8 cellular contexts compared by ENCODE assay signal in genomic region chr3:49785565-49786356, GRCh38. TPM values are rescaled to one million over a fixed set of nuclear protein-coding genes. Genes with fewer than 3 reads are reported as not detected.
DNase-seq lines count a peak whose midpoint lies in the region; ATAC-seq and TF ChIP-seq lines count a peak whose summit lies in the region.

No MANE protein-coding gene starts in this region.

- H3K9me3 ChIP-seq in neuron (ENCODE audit: low read length) = no peaks in the 10 kb centered on the region

- no peak overlapping the region for H2AFZ ChIP-seq in neuron (ENCODE audit: low read depth, low read length)

- peak; percentile 40 for ATAC-seq in GM21515 (IDR thresholded peaks at IDR 0.05; ENCODE audit: unreplicated experiment)

- no peaks in the 10 kb centered on the region for H3K27me3 Mint-ChIP-seq in activated CD4-positive, alpha-beta memory T cell treated with anti-CD3 and anti-CD28 coated beads for 36 hours

- H3K4me1 ChIP-seq in neuron (ENCODE audit: insufficient read depth, low read length) = peaks cover 14% of the 10 kb centered on the region

- CTCF ChIA-PET in activated CD4-positive, alpha-beta memory T cell treated with anti-CD3 and anti-CD28 coated beads for 36 hours (lab: Charles Lee) = interaction anchor here (3.5 kb wide), 1 partner anchor 17 kb away, joined by 34 read pairs; the partner anchor contains the start of gene INKA1

- POLR2A ChIA-PET in activated CD4-positive, alpha-beta memory T cell treated with anti-CD3 and anti-CD28 coated beads for 36 hours (lab: Charles Lee) = interaction anchor here (0.6 to 1.9 kb wide), 4 partner anchors 10 to 61 kb away, joined by 3 to 7 read pairs (median 4); partner anchors contain the start of gene INKA1

- DNase-seq in GM03348 (ENCODE audit: low spot score) = peak; percentile 60
- peak; percentile 54 for DNase-seq in HT-29 (ENCODE audit: low spot score)
- DNase-seq in activated CD4-positive, alpha-beta memory T cell treated with anti-CD3 and anti-CD28 coated beads for 36 hours = peak; percentile 46
- DNase-seq in fibroblast of the aortic adventitia (ENCODE audit: low read depth) = peak; percentile 34
- no peak for DNase-seq in NK-92 (lab: John Stamatoyannopoulos, UW; ENCODE audit: unreplicated experiment)
- no peak for DNase-seq in NCI-H345 (lab: John Stamatoyannopoulos, UW)

- H3K4me3 ChIP-seq in fibroblast of the aortic adventitia (ENCODE audit: low read depth, low read length) = peak overlapping the region; percentile 86
- H3K4me3 ChIP-seq in neuron (ENCODE audit: low read length) = peak overlapping the region; percentile 81

- H3K36me3 ChIP-seq in neuron (ENCODE audit: insufficient read depth, low read length) = peaks cover 10% of the 10 kb centered on the region

- intact Hi-C loops in activated CD4-positive, alpha-beta memory T cell treated with anti-CD3 and anti-CD28 coated beads for 36 hours (cut with micrococcal nuclease) = loop anchor here (1.0 to 5.0 kb wide), 4 partner anchors 17 to 72 kb away; partner anchors contain the start of gene TRAIP

- H3K27ac Mint-ChIP-seq in activated CD4-positive, alpha-beta memory T cell treated with anti-CD3 and anti-CD28 coated beads for 36 hours = peak overlapping the region; percentile 83

- TF ChIP-seq CTCF in fibroblast of the aortic adventitia (IDR thresholded peaks at IDR 0.05; ENCODE audit: insufficient read depth, low read length) = no peak

- H3K36me3 Mint-ChIP-seq in activated CD4-positive, alpha-beta memory T cell treated with anti-CD3 and anti-CD28 coated beads for 36 hours = peaks cover 22% of the 10 kb centered on the region

- H3K9me3 Mint-ChIP-seq in activated CD4-positive, alpha-beta memory T cell treated with anti-CD3 and anti-CD28 coated beads for 36 hours = no peaks in the 10 kb centered on the region

- H3K27me3 ChIP-seq in neuron (ENCODE audit: insufficient read depth, low read length) = no peaks in the 10 kb centered on the region

- peaks cover 26% of the 10 kb centered on the region for H3K4me1 Mint-ChIP-seq in activated CD4-positive, alpha-beta memory T cell treated with anti-CD3 and anti-CD28 coated beads for 36 hours (ENCODE audit: low read depth)

- peak overlapping the region; percentile 83 for H3K4me3 Mint-ChIP-seq in activated CD4-positive, alpha-beta memory T cell treated with anti-CD3 and anti-CD28 coated beads for 36 hours

RNA-seq across cellular contexts. Expression of gene IP6K1, which starts 0.6 kb away (rescaled TPM):
- total RNA-seq in HT-29 (2014; rRNA removed; shearing (Covaris generic)) = 24.3 and 38.3 TPM in 2 replicates
- 10 to 100 TPM; 28.8 to 29.3 TPM for total RNA-seq in activated CD4-positive, alpha-beta memory T cell treated with anti-CD3 and anti-CD28 coated beads for 36 hours
- total RNA-seq in fibroblast of the aortic adventitia (ENCODE audit: low replicate concordance) = 29.6 TPM in 2 replicates

RNA-seq across cellular contexts. Expression of gene CDHR4, which starts 13.9 kb away (rescaled TPM):
- 0.15 and 0.34 TPM in 2 replicates for total RNA-seq in HT-29 (2014; rRNA removed; shearing (Covaris generic))
- under 1 TPM in 1 of 2 experiments, not detected in 1; 0.22 TPM for total RNA-seq in activated CD4-positive, alpha-beta memory T cell treated with anti-CD3 and anti-CD28 coated beads for 36 hours
- total RNA-seq in fibroblast of the aortic adventitia (ENCODE audit: low replicate concordance) = 0.09 TPM in 1 of 2 replicates, not detected in the other

RNA-seq across cellular contexts. Expression of gene INKA1, which starts 17.3 kb away (rescaled TPM):
- total RNA-seq in HT-29 (2014; rRNA removed; shearing (Covaris generic)) = 0.15 TPM in 1 of 2 replicates, not detected in the other
- total RNA-seq in activated CD4-positive, alpha-beta memory T cell treated with anti-CD3 and anti-CD28 coated beads for 36 hours = 1 to 10 TPM; 1.0 to 1.2 TPM
- total RNA-seq in fibroblast of the aortic adventitia (ENCODE audit: low replicate concordance) = 4.4 and 9.5 TPM in 2 replicates

RNA-seq across cellular contexts. Expression of gene UBA7, which starts 28.0 kb away (rescaled TPM):
- 5.1 and 6.1 TPM in 2 replicates for total RNA-seq in HT-29 (2014; rRNA removed; shearing (Covaris generic))
- 10 to 100 TPM; 85.6 to 86.4 TPM for total RNA-seq in activated CD4-positive, alpha-beta memory T cell treated with anti-CD3 and anti-CD28 coated beads for 36 hours
- total RNA-seq in fibroblast of the aortic adventitia (ENCODE audit: low replicate concordance) = 22.8 and 69.4 TPM in 2 replicates

Comparison
In these comparisons a context has a peak if more than half of its experiments do, and no peak if none do; other contexts are left out.
1. DNase-seq: peak in GM03348 (single experiment), HT-29 (single experiment), activated CD4-positive, alpha-beta memory T cell treated with anti-CD3 and anti-CD28 coated beads for 36 hours (single experiment) and fibroblast of the aortic adventitia (single experiment); none in NK-92 (single experiment) and NCI-H345 (single experiment).